14 cellular contexts compared by ENCODE assay signal in genomic region chr7:55185321-55185802, GRCh38.
DNase-seq lines count a peak whose midpoint lies in the region; ATAC-seq and TF ChIP-seq lines count a peak whose summit lies in the region.
"Had no signal": no experiment of that assay in that cellular context is flagged by ENCODE, and none has a peak within 500 bp of the region (broad histone marks: within the 10 kb centered on the region; RNA-seq: fewer than 3 reads in every experiment).

No MANE protein-coding gene starts in this region.

- H3K56ac ChIP-seq in mesendoderm (ENCODE audit: low read length), result no peak overlapping the region

- TF ChIP-seq CTCF in epithelial cell of esophagus (IDR thresholded peaks at IDR 0.05; ENCODE audit: insufficient read depth, low read depth, low read length, missing control alignments), result no peak
- no peak for TF ChIP-seq CTCF in gastrocnemius medialis (IDR thresholded peaks at IDR 0.05 in 4 of 5, conservative IDR thresholded peaks at IDR 0.05 in 1 of 5)
- TF ChIP-seq CTCF in left lung (IDR thresholded peaks at IDR 0.05), result no peak

- DNase-seq in NCI-H82 treated with DMSO at 0.1 percent for 48 hours (lab: John Stamatoyannopoulos, UW; ENCODE audit: unreplicated experiment) (peak; percentile 9), epithelial cell of esophagus (ENCODE audit: low read depth) (peak; percentile 38), gastrocnemius medialis (no peak), mesendoderm (no peak), germinal center (ENCODE audit: low spot score) (no peak), left lung (no peak)
- DNase-seq: activated CD4-positive, CD25-positive, alpha-beta regulatory T cell treated with anti-CD3 and anti-CD28 coated beads, Interleukin-2, amount 50 U/mL, for 72 hours; aorta; heart right ventricle; KBM-7; left ventricle myocardium superior; NCI-H187; NCI-H774 had no signal

- no peak overlapping the region for H3K9ac ChIP-seq in mesendoderm (ENCODE audit: low read length)

- no peak overlapping the region for H3K23ac ChIP-seq in mesendoderm (ENCODE audit: low read length)

- H3K4me3 ChIP-seq in epithelial cell of esophagus (ENCODE audit: low read length), result no peak overlapping the region
- no peak overlapping the region for H3K4me3 ChIP-seq in gastrocnemius medialis
- H3K4me3 ChIP-seq in mesendoderm (ENCODE audit: low read length), result no peak overlapping the region
- H3K4me3 ChIP-seq in left lung, result no peak overlapping the region
- H3K4me3 ChIP-seq: heart right ventricle had no signal

- intact Hi-C loops in gastrocnemius medialis (cut with DNase I; ENCODE audit: low total_unique reads) (loop anchor here (2.0 kb wide), 1 partner anchor 69 kb away; no protein-coding TSS in a partner anchor), left lung (cut with DNase I) (no loop called here)

- no peak overlapping the region for H2BK15ac ChIP-seq in mesendoderm (replicated peaks; ENCODE audit: low read depth)

- H3K4me1 ChIP-seq in gastrocnemius medialis, result peaks cover 4 to 12% of the 10 kb centered on the region in 2 donors
- no peaks in the 10 kb centered on the region for H3K4me1 ChIP-seq in mesendoderm (ENCODE audit: control insufficient read depth, low read depth, low read length)
- peaks cover 0 to 17% of the 10 kb centered on the region in 2 donors for H3K4me1 ChIP-seq in left lung

- no peak overlapping the region for H2BK120ac ChIP-seq in mesendoderm (ENCODE audit: low read depth, low read length)

- H3K36me3 ChIP-seq in gastrocnemius medialis (peaks cover 0 to 15% of the 10 kb centered on the region in 2 donors), mesendoderm (ENCODE audit: control insufficient read depth, insufficient read depth, low read length) (no peaks in the 10 kb centered on the region), left lung (peaks cover 0 to 44% of the 10 kb centered on the region in 2 donors)

- H4K8ac ChIP-seq in mesendoderm (ENCODE audit: low read depth, low read length), result no peak overlapping the region

- H2AK5ac ChIP-seq in mesendoderm (ENCODE audit: low read length), result no peak overlapping the region

- no peaks in the 10 kb centered on the region for H3K79me2 ChIP-seq in mesendoderm (ENCODE audit: control insufficient read depth, insufficient read depth, low read length)

- in situ Hi-C loops in gastrocnemius medialis (cut with MboI; ENCODE audit: low sequenced_read_pairs in 4 of 4), result no loop called here

- TF ChIP-seq POLR2A in gastrocnemius medialis (IDR thresholded peaks at IDR 0.05), result no peak

- H3K27ac ChIP-seq in gastrocnemius medialis (peak overlapping the region; percentile 69 to 84 (median 72)), mesendoderm (ENCODE audit: low read depth, low read length) (no peak overlapping the region), left lung (no peak overlapping the region)

- H3K9me3 ChIP-seq in gastrocnemius medialis (no peaks in the 10 kb centered on the region), left lung (no peaks in the 10 kb centered on the region)
- H3K9me3 ChIP-seq: heart right ventricle had no signal

- WGBS in mesendoderm (ENCODE audit: extremely low coverage, insufficient coverage, low lambda C conversion rate), result no CpG with 5 or more reads among the region's 8 CpGs

- no peak overlapping the region for H2BK5ac ChIP-seq in mesendoderm (ENCODE audit: low read length)

- ATAC-seq in GM19351 (IDR thresholded peaks at IDR 0.05; ENCODE audit: unreplicated experiment), result peak; percentile 44
- ATAC-seq in gastrocnemius medialis, result peak; percentile 43 to 57
- no peak for ATAC-seq in left lung
- ATAC-seq: left ventricle myocardium superior had no signal

- no peak overlapping the region for H4K5ac ChIP-seq in mesendoderm (ENCODE audit: low read length)

- no peaks in the 10 kb centered on the region for H3K27me3 ChIP-seq in gastrocnemius medialis
- H3K27me3 ChIP-seq in mesendoderm (ENCODE audit: insufficient read depth, low read length, poor library complexity), result no peaks in the 10 kb centered on the region
- H3K27me3 ChIP-seq in left lung, result no peaks in the 10 kb centered on the region
- H3K27me3 ChIP-seq: heart right ventricle had no signal

- H3K4ac ChIP-seq in mesendoderm (ENCODE audit: low read depth, low read length), result no peak overlapping the region

- no peak overlapping the region for H3K18ac ChIP-seq in mesendoderm (ENCODE audit: low read length)

- H3K4me2 ChIP-seq in mesendoderm (ENCODE audit: low read length), result no peak overlapping the region

- H3K79me1 ChIP-seq in mesendoderm (ENCODE audit: low read length), result no peaks in the 10 kb centered on the region

Comparison
In these comparisons a context has a peak if more than half of its experiments do, and no peak if none do; other contexts are left out.
1. DNase-seq: peak in NCI-H82 treated with DMSO at 0.1 percent for 48 hours (single experiment) and epithelial cell of esophagus (single experiment); none in gastrocnemius medialis (0 of 2), mesendoderm (single experiment), germinal center (single experiment) and left lung (0 of 2).
2. H3K27ac ChIP-seq: peak in gastrocnemius medialis (4 of 4); none in mesendoderm (single experiment) and left lung (0 of 2).